8 cellular contexts compared by ENCODE assay signal in genomic region chrX:39755152-39756032, GRCh38.
A peak's percentile ranks its signal among the peaks of the same experiment; 100 is the strongest.
DNase-seq lines count a peak whose midpoint lies in the region; ATAC-seq and TF ChIP-seq lines count a peak whose summit lies in the region.

No MANE protein-coding gene starts in this region.

- DNase-seq in ELR (ENCODE audit: low read depth) (peak; percentile 94), NCI-H510A treated with DMSO at 0.1 percent for 48 hours (lab: John Stamatoyannopoulos, UW) (peak; percentile 77), epithelial cell of esophagus (ENCODE audit: low read depth) (peak; percentile 93), myocyte (ENCODE audit: low read depth) (peak; percentile 94)

- TF ChIP-seq POLR2A in GM18505 (IDR thresholded peaks at IDR 0.05; ENCODE audit: borderline replicate concordance, extremely low read depth, insufficient read depth, insufficient read length) = no peak

- ATAC-seq in GM19035 (IDR thresholded peaks at IDR 0.05; ENCODE audit: unreplicated experiment) (no peak), GM21390 (IDR thresholded peaks at IDR 0.05; ENCODE audit: unreplicated experiment) (no peak), GM18505 (IDR thresholded peaks at IDR 0.05; ENCODE audit: unreplicated experiment) (no peak), GM21529 (IDR thresholded peaks at IDR 0.05; ENCODE audit: unreplicated experiment) (no peak)

- H3K4me3 ChIP-seq in epithelial cell of esophagus (ENCODE audit: low read length) = no peak overlapping the region

- no peak for TF ChIP-seq CTCF in epithelial cell of esophagus (IDR thresholded peaks at IDR 0.05; ENCODE audit: insufficient read depth, low read depth, low read length, missing control alignments)
